Comparison of ENCODE assay signal across 1 cellular context in genomic region chr20:37313546-37314091, GRCh38.
TF ChIP-seq lines count a peak whose summit lies in the region.

No MANE protein-coding gene starts in this region.

TF ChIP-seq in K562, 482 proteins besides CTCF, POLR2A, EP300 and RAD21 (continued from another document):
- TF ChIP-seq, protein P1, sequence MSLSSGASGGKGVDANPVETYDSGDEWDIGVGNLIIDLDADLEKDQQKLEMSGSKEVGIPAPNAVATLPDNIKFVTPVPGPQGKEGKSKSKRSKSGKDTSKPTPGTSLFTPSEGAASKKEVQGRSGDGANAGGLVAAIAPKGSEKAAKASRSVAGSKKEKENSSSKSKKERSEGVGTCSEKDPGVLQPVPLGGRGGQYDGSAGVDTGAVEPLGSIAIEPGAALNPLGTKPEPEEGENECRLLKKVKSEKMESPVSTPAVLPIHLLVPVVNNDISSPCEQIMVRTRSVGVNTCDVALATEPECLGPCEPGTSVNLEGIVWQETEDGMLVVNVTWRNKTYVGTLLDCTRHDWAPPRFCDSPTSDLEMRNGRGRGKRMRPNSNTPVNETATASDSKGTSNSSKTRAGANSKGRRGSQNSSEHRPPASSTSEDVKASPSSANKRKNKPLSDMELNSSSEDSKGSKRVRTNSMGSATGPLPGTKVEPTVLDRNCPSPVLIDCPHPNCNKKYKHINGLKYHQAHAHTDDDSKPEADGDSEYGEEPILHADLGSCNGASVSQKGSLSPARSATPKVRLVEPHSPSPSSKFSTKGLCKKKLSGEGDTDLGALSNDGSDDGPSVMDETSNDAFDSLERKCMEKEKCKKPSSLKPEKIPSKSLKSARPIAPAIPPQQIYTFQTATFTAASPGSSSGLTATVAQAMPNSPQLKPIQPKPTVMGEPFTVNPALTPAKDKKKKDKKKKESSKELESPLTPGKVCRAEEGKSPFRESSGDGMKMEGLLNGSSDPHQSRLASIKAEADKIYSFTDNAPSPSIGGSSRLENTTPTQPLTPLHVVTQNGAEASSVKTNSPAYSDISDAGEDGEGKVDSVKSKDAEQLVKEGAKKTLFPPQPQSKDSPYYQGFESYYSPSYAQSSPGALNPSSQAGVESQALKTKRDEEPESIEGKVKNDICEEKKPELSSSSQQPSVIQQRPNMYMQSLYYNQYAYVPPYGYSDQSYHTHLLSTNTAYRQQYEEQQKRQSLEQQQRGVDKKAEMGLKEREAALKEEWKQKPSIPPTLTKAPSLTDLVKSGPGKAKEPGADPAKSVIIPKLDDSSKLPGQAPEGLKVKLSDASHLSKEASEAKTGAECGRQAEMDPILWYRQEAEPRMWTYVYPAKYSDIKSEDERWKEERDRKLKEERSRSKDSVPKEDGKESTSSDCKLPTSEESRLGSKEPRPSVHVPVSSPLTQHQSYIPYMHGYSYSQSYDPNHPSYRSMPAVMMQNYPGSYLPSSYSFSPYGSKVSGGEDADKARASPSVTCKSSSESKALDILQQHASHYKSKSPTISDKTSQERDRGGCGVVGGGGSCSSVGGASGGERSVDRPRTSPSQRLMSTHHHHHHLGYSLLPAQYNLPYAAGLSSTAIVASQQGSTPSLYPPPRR (CRISPR knock-in tag; IDR thresholded peaks at IDR 0.05; ENCODE audit: borderline replicate concordance): no peak
- no peak for TF ChIP-seq KDM1A (IDR thresholded peaks at IDR 0.05)
- TF ChIP-seq ATF4 (CRISPR knock-in tag; IDR thresholded peaks at IDR 0.05): no peak
- TF ChIP-seq RBM34 (IDR thresholded peaks at IDR 0.05; ENCODE audit: borderline replicate concordance, insufficient read depth, low read length): no peak
- TF ChIP-seq, protein P2, sequence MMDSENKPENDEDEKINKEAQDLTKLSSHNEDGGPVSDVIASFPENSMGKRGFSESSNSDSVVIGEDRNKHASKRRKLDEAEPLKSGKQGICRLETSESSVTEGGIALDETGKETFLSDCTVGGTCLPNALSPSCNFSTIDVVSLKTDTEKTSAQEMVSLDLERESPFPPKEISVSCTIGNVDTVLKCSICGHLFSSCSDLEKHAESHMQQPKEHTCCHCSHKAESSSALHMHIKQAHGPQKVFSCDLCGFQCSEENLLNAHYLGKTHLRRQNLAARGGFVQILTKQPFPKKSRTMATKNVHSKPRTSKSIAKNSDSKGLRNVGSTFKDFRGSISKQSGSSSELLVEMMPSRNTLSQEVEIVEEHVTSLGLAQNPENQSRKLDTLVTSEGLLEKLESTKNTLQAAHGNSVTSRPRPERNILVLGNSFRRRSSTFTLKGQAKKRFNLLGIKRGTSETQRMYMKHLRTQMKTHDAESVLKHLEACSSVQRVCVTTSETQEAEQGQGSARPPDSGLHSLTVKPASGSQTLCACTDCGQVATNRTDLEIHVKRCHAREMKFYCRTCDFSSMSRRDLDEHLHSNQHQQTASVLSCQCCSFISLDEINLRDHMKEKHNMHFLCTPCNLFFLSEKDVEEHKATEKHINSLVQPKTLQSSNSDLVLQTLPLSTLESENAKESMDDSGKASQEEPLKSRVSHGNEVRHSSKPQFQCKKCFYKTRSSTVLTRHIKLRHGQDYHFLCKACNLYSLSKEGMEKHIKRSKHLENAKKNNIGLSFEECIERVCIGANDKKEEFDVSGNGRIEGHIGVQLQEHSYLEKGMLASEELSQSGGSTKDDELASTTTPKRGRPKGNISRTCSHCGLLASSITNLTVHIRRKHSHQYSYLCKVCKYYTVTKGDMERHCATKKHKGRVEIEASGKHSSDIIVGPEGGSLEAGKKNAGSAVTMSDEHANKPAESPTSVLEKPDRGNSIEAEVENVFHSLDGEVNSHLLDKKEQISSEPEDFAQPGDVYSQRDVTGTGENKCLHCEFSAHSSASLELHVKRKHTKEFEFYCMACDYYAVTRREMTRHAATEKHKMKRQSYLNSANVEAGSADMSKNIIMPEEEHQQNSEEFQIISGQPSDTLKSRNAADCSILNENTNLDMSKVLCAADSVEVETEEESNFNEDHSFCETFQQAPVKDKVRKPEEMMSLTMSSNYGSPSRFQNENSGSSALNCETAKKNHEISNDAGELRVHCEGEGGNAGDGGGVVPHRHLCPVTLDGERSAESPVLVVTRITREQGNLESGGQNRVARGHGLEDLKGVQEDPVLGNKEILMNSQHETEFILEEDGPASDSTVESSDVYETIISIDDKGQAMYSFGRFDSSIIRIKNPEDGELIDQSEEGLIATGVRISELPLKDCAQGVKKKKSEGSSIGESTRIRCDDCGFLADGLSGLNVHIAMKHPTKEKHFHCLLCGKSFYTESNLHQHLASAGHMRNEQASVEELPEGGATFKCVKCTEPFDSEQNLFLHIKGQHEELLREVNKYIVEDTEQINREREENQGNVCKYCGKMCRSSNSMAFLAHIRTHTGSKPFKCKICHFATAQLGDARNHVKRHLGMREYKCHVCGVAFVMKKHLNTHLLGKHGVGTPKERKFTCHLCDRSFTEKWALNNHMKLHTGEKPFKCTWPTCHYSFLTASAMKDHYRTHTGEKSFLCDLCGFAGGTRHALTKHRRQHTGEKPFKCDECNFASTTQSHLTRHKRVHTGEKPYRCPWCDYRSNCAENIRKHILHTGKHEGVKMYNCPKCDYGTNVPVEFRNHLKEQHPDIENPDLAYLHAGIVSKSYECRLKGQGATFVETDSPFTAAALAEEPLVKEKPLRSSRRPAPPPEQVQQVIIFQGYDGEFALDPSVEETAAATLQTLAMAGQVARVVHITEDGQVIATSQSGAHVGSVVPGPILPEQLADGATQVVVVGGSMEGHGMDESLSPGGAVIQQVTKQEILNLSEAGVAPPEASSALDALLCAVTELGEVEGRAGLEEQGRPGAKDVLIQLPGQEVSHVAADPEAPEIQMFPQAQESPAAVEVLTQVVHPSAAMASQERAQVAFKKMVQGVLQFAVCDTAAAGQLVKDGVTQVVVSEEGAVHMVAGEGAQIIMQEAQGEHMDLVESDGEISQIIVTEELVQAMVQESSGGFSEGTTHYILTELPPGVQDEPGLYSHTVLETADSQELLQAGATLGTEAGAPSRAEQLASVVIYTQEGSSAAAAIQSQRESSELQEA (IDR thresholded peaks at IDR 0.05; ENCODE audit: low read depth): no peak
- TF ChIP-seq ILF3 (IDR thresholded peaks at IDR 0.05; ENCODE audit: borderline replicate concordance): no peak
